Comparison of ENCODE assay signal across 8 cellular contexts in genomic region chr4:98929341-98930267, GRCh38. TPM values are rescaled to one million over a fixed set of nuclear protein-coding genes. Genes with fewer than 3 reads are reported as not detected.
A peak's percentile ranks its signal among the peaks of the same experiment; 100 is the strongest.
DNase-seq lines count a peak whose midpoint lies in the region; ATAC-seq and TF ChIP-seq lines count a peak whose summit lies in the region.

No MANE protein-coding gene starts in this region.

- peak in 1 of 2 donors; percentile 21 for TF ChIP-seq POLR2A in uterus (IDR thresholded peaks at IDR 0.05)

- H3K9me3 ChIP-seq in uterus, result no peaks in the 10 kb centered on the region

- no peak for TF ChIP-seq CTCF in C4-2B (conservative IDR thresholded peaks at IDR 0.05)
- TF ChIP-seq CTCF in uterus (IDR thresholded peaks at IDR 0.05), result peak in 1 of 4 experiments; percentile 33

- peak overlapping the region; percentile 84 to 99 for H3K4me3 ChIP-seq in uterus

- intact Hi-C loops in cardiac septum (cut with DNase I) (loop anchor here (1.0 to 5.0 kb wide), 5 partner anchors 65 to 669 kb away; partner anchors contain the start of genes METAP1, RAP1GDS1 and TSPAN5), posterior vena cava (cut with DNase I) (loop anchor here in 1 of 2 donors (10.0 kb wide), 1 partner anchor 65 kb away; the partner anchor contains the start of gene METAP1), uterus (cut with DNase I; ENCODE audit: low total_unique reads) (no loop called here)

- H3K27me3 ChIP-seq in uterus, result no peaks in the 10 kb centered on the region

- H3K4me1 ChIP-seq in uterus, result peaks cover 0 to 5% of the 10 kb centered on the region in 2 donors

- H3K4me3 Mint-ChIP-seq in activated naive CD8-positive, alpha-beta T cell, result peak overlapping the region; percentile 94

- H3K9me3 Mint-ChIP-seq in activated naive CD8-positive, alpha-beta T cell (ENCODE audit: low read depth), result no peaks in the 10 kb centered on the region

- peaks cover 14% of the 10 kb centered on the region for H3K36me3 Mint-ChIP-seq in activated naive CD8-positive, alpha-beta T cell

- no peaks in the 10 kb centered on the region for H3K27me3 Mint-ChIP-seq in activated naive CD8-positive, alpha-beta T cell

- peak overlapping the region; percentile 97 for H3K27ac Mint-ChIP-seq in activated naive CD8-positive, alpha-beta T cell

- ATAC-seq in GM19351 (IDR thresholded peaks at IDR 0.05; ENCODE audit: unreplicated experiment) (peak; percentile 51), HG03460 (IDR thresholded peaks at IDR 0.05; ENCODE audit: unreplicated experiment) (peak; percentile 44), SK-N-SH treated with all-trans-retinoic acid at 6 μM for 48 hours (peak; percentile 66)

- DNase-seq in cardiac septum (ENCODE audit: low spot score), result peak; percentile 77
- peak; percentile 92 for DNase-seq in posterior vena cava (ENCODE audit: low spot score)
- DNase-seq in uterus, result peak; percentile 64 to 82

- peaks cover 42% of the 10 kb centered on the region for H3K4me1 Mint-ChIP-seq in activated naive CD8-positive, alpha-beta T cell (ENCODE audit: low read depth)

- no peaks in the 10 kb centered on the region for H3K36me3 ChIP-seq in uterus

- H3K27ac ChIP-seq in C4-2B (peak overlapping the region; percentile 94), uterus (peak overlapping the region; percentile 94 to 96)

TF ChIP-seq in SK-N-SH treated with all-trans-retinoic acid at 6 μM for 48 hours, 23 proteins besides CTCF, POLR2A, EP300 and RAD21:
- TF ChIP-seq, protein P1, sequence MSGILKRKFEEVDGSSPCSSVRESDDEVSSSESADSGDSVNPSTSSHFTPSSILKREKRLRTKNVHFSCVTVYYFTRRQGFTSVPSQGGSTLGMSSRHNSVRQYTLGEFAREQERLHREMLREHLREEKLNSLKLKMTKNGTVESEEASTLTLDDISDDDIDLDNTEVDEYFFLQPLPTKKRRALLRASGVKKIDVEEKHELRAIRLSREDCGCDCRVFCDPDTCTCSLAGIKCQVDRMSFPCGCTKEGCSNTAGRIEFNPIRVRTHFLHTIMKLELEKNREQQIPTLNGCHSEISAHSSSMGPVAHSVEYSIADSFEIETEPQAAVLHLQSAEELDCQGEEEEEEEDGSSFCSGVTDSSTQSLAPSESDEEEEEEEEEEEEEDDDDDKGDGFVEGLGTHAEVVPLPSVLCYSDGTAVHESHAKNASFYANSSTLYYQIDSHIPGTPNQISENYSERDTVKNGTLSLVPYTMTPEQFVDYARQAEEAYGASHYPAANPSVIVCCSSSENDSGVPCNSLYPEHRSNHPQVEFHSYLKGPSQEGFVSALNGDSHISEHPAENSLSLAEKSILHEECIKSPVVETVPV (CRISPR knock-in tag; IDR thresholded peaks at IDR 0.05), result 0 out of 2 replicates have a peak, but pooled peaks have one; percentile 9
- TF ChIP-seq GLIS3 (CRISPR knock-in tag; IDR thresholded peaks at IDR 0.05), result no peak
- TF ChIP-seq ISL1 (CRISPR knock-in tag; IDR thresholded peaks at IDR 0.05), result 0 out of 2 replicates have a peak, but pooled peaks have one; percentile 18

RNA-seq across cellular contexts. Expression of gene EIF4E, which starts 0.7 kb away (rescaled TPM):
- total RNA-seq in cardiac septum (57.5 TPM), posterior vena cava (10 to 100 TPM; 52.7 to 71.1 TPM), uterus (100 to 1,000 TPM in 1 of 4 donors, 10 to 100 TPM in 3; 24.6 to 149 (median 87.9) TPM)

Comparison
In these comparisons a context has a peak if more than half of its experiments do, and no peak if none do; other contexts are left out.
1. Peak in every context shown above with its lines: DNase-seq, ATAC-seq, H3K4me3 ChIP-seq and H3K27ac ChIP-seq.